In the genomic region with DNA sequence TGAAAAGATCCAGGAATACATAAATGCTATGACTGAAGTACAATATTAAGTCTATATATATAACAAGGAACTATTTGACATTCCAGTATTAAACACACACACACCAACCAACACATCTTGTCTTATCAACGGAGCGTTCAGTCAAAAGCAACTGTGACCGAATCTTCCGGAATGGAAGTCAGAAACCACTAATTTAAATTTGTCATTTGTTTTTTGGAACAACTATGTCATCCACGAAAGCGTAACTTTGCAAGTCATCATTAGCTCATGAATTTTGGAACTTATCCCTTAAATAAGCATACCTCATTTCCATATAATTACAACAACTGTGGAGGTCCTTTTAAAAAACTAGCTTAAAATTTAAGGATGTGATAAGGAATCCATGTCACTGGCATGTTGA, we compare ENCODE assay signal across 21 cellular contexts. TPM values are rescaled to one million over a fixed set of nuclear protein-coding genes. Genes with fewer than 3 reads are reported as not detected.
"Had no signal": no experiment of that assay in that cellular context is flagged by ENCODE, and none has a peak within 500 bp of the region (broad histone marks: within the 10 kb centered on the region; RNA-seq: fewer than 3 reads in every experiment).

No MANE protein-coding gene starts in this region.

- FAIRE-seq: bronchial epithelial cell, islet of Langerhans had no signal

- H3K4me1 Mint-ChIP-seq: activated B cell treated with CpG ODN at 0.5 μM for 24 hours; activated CD4-positive, alpha-beta T cell treated with anti-CD3 and anti-CD28 coated beads, Interleukin-2, amount 10 ng/mL, durations not matched to agents 7 days and 5 days; activated T-helper 17 cell treated with anti-CD3 and anti-CD28 coated beads, Interleukin-2, amount 50 U/mL, for 72 hours; memory B cell; stimulated activated naive B cell treated with anti-CD40 and anti-IgM and Interleukin-4, amounts not matched to agents 10 μg/mL and 1 μg/mL and 100 μg/mL, for 72 hours had no signal

- H3K27ac ChIP-seq: psoas muscle, SK-N-MC had no signal

- H3K4me3 ChIP-seq: SK-N-MC had no signal

- H3K4me1 ChIP-seq: psoas muscle had no signal

- H3K27ac Mint-ChIP-seq: activated B cell treated with CpG ODN at 0.5 μM for 24 hours; activated CD4-positive, alpha-beta T cell treated with anti-CD3 and anti-CD28 coated beads, Interleukin-2, amount 10 ng/mL, durations not matched to agents 7 days and 5 days; activated T-helper 17 cell treated with anti-CD3 and anti-CD28 coated beads, Interleukin-2, amount 50 U/mL, for 72 hours; memory B cell; nephron progenitor cell; stimulated activated naive B cell treated with anti-CD40 and anti-IgM and Interleukin-4, amounts not matched to agents 10 μg/mL and 1 μg/mL and 100 μg/mL, for 72 hours; type B pancreatic cell had no signal

- H3K36me3 Mint-ChIP-seq: memory B cell; stimulated activated naive B cell treated with anti-CD40 and anti-IgM and Interleukin-4, amounts not matched to agents 10 μg/mL and 1 μg/mL and 100 μg/mL, for 72 hours; type B pancreatic cell had no signal

- H3K4me3 Mint-ChIP-seq: activated B cell treated with CpG ODN at 0.5 μM for 24 hours; activated CD4-positive, alpha-beta T cell treated with anti-CD3 and anti-CD28 coated beads, Interleukin-2, amount 10 ng/mL, durations not matched to agents 7 days and 5 days; activated T-helper 17 cell treated with anti-CD3 and anti-CD28 coated beads, Interleukin-2, amount 50 U/mL, for 72 hours; memory B cell; nephron progenitor cell; stimulated activated naive B cell treated with anti-CD40 and anti-IgM and Interleukin-4, amounts not matched to agents 10 μg/mL and 1 μg/mL and 100 μg/mL, for 72 hours; type B pancreatic cell had no signal

- H3K27me3 Mint-ChIP-seq: activated T-helper 17 cell treated with anti-CD3 and anti-CD28 coated beads, Interleukin-2, amount 50 U/mL, for 72 hours; memory B cell had no signal

- ATAC-seq: activated T-helper 17 cell treated with anti-CD3 and anti-CD28 coated beads, Interleukin-2, amount 50 U/mL, for 72 hours; left lobe of liver; psoas muscle; sciatic nerve; stimulated activated naive B cell treated with anti-CD40 and anti-IgM and Interleukin-4, amounts not matched to agents 10 μg/mL and 1 μg/mL and 100 μg/mL, for 72 hours had no signal

- DNase-seq: activated B cell treated with CpG ODN at 0.5 μM for 24 hours; activated CD4-positive, alpha-beta T cell treated with anti-CD3 and anti-CD28 coated beads, Interleukin-2, amount 10 ng/mL, durations not matched to agents 7 days and 5 days; activated naive CD4-positive, alpha-beta T cell treated with anti-CD3 and anti-CD28 coated beads, Interleukin-2, amount 50 U/mL, for 16 hours; activated T-cell treated with anti-CD3 and anti-CD28 coated beads for 4 hours; amniotic stem cell; glutamatergic neuron; nephron progenitor cell; psoas muscle; stimulated activated CD4-positive, alpha-beta T cell treated with anti-CD3 and anti-CD28 coated beads, Interleukin-2, amount 100 ng/mL, for 24 hours; stimulated activated naive B cell treated with anti-CD40 and anti-IgM and Interleukin-4, amounts not matched to agents 10 μg/mL and 1 μg/mL and 100 μg/mL, for 72 hours; substantia nigra had no signal

- H3K9me3 Mint-ChIP-seq: activated B cell treated with CpG ODN at 0.5 μM for 24 hours; memory B cell; stimulated activated naive B cell treated with anti-CD40 and anti-IgM and Interleukin-4, amounts not matched to agents 10 μg/mL and 1 μg/mL and 100 μg/mL, for 72 hours; type B pancreatic cell had no signal

- H3K9me3 ChIP-seq: psoas muscle had no signal

RNA-seq across cellular contexts. Expression of gene ZNF385D, which starts 5.0 kb away (rescaled TPM):
- total RNA-seq: activated B cell treated with CpG ODN at 0.5 μM for 24 hours; activated CD4-positive, alpha-beta T cell treated with anti-CD3 and anti-CD28 coated beads, Interleukin-2, amount 10 ng/mL, durations not matched to agents 7 days and 5 days; activated CD8-positive, alpha-beta memory T cell treated with anti-CD3 and anti-CD28 coated beads for 36 hours; activated T-helper 17 cell treated with anti-CD3 and anti-CD28 coated beads, Interleukin-2, amount 50 U/mL, for 72 hours; T-helper 1 cell treated with Interleukin-12 subunit alpha and Interleukin-12 subunit beta and Interleukin-4 antibody, amounts not matched to agents 30 ng/mL and 1 ng/mL, for 36 hours had no signal
